10 cellular contexts compared by ENCODE assay signal in the genomic region with DNA sequence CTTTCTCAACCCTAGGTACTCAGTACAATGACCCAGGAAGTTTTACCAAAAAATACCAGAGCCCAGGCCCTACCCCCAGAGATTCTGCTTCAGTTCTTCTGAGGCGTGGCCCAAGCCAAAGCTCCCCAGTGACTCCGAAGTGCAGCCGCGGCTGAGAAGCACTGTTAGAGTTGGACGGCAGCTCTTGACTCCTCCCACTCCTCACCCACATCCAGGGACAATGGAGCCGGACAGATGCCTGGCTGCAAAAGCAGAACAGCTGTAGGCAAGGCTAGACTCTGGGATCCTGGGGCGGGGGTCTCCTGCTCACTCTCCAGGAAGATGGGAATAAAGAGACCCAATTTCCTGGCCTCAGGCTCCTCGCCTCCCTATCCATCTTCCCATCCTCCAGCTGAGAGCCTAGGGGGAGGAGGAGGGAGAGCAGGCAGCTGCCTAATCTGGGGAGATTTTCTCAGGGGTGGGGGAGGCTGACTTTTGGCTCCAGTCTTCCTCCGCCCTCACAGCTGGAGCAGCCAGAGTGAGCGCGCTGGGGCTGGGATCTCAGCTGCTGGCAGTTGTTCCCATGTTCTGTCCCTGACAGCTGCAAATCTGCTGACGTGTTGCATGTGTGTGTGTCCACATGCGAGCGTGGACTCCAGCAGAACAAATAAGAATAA.
DNase-seq lines count a peak whose midpoint lies in the region; ATAC-seq, FAIRE-seq and TF ChIP-seq lines count a peak whose summit lies in the region.
"Had no signal": no experiment of that assay in that cellular context is flagged by ENCODE, and none has a peak within 500 bp of the region (broad histone marks: within the 10 kb centered on the region; RNA-seq: fewer than 3 reads in every experiment).

No MANE protein-coding gene starts in this region.

- peak overlapping the region; percentile 72 for H3K4ac ChIP-seq in mesendoderm (ENCODE audit: low read depth, low read length)

- no peak for TF ChIP-seq EP300 in A549 (IDR thresholded peaks at IDR 0.05)

- H3K27ac Mint-ChIP-seq in T-helper 17 cell, result no peak overlapping the region
- no peak overlapping the region for H3K27ac Mint-ChIP-seq in activated CD8-positive, alpha-beta T cell treated with anti-CD3 and anti-CD28 coated beads for 36 hours

- peaks cover 56% of the 10 kb centered on the region for H3K27me3 Mint-ChIP-seq in T-helper 17 cell
- H3K27me3 Mint-ChIP-seq in activated CD8-positive, alpha-beta T cell treated with anti-CD3 and anti-CD28 coated beads for 36 hours, result peaks cover 2% of the 10 kb centered on the region

- H3K36me3 ChIP-seq in mesendoderm (ENCODE audit: control insufficient read depth, insufficient read depth, low read length), result no peaks in the 10 kb centered on the region
- H3K36me3 ChIP-seq: BLaER1 treated with 17β-estradiol and CSF1 and Interleukin-3, amounts not matched to agents 10 nM and 100 nM had no signal

- no peak overlapping the region for H3K4me3 Mint-ChIP-seq in T-helper 17 cell
- no peak overlapping the region for H3K4me3 Mint-ChIP-seq in activated CD8-positive, alpha-beta T cell treated with anti-CD3 and anti-CD28 coated beads for 36 hours

- 71% methylated on average over 11 of the region's 14 CpGs for WGBS in A549 (ENCODE audit: missing lambda C conversion rate)
- WGBS in mesendoderm (ENCODE audit: extremely low coverage, insufficient coverage, low lambda C conversion rate), result no CpG with 5 or more reads among the region's 14 CpGs

- peak overlapping the region; percentile 54 for H3K56ac ChIP-seq in mesendoderm (ENCODE audit: low read length)

- no peak overlapping the region for H3K23ac ChIP-seq in mesendoderm (ENCODE audit: low read length)

- DNase-seq in A549 (ENCODE audit: low read depth in 1 of 2, low spot score in 1 of 2) (peak in 1 of 2 experiments; percentile 41), NCI-H146 treated with DMSO at 0.1 percent for 48 hours (lab: John Stamatoyannopoulos, UW; ENCODE audit: unreplicated experiment) (peak; percentile 95), ecto neural progenitor cell (ENCODE audit: low spot score) (peak; percentile 90), mesendoderm (peak; percentile 95), T-helper 17 cell (no peak), 8988T (no peak), cerebellar nuclear complex (lab: John Stamatoyannopoulos, UW) (no peak)
- no peak for DNase-seq in activated CD8-positive, alpha-beta T cell treated with anti-CD3 and anti-CD28 coated beads for 36 hours
- DNase-seq: activated CD4-positive, alpha-beta T cell treated with anti-CD3 and anti-CD28 coated beads for 48 hours had no signal

- peak overlapping the region; percentile 75 for H3K18ac ChIP-seq in mesendoderm (ENCODE audit: low read length)

- peak overlapping the region; percentile 53 for H2AK5ac ChIP-seq in mesendoderm (ENCODE audit: low read length)

- H3K4me2 ChIP-seq in A549, result peak overlapping the region; percentile 41; the same call in 2 of the 3 replicates
- peak overlapping the region; percentile 1 for H3K4me2 ChIP-seq in mesendoderm (ENCODE audit: low read length)
- H3K4me2 ChIP-seq: BLaER1 treated with 17β-estradiol and CSF1 and Interleukin-3, amounts not matched to agents 10 nM and 100 nM had no signal

- H2BK5ac ChIP-seq in mesendoderm (ENCODE audit: low read length), result peak overlapping the region; percentile 74

- no peak for TF ChIP-seq CTCF in A549 (IDR thresholded peaks at IDR 0.05)
- TF ChIP-seq CTCF in activated CD8-positive, alpha-beta T cell treated with anti-CD3 and anti-CD28 coated beads for 36 hours (IDR thresholded peaks at IDR 0.05), result no peak

- ATAC-seq in A549 (peak in 1 of 2 experiments; percentile 85; a peak in 3 of 6 replicates), T-helper 17 cell (no peak)
- no peak for ATAC-seq in activated CD8-positive, alpha-beta T cell treated with anti-CD3 and anti-CD28 coated beads for 36 hours

- H3K9me3 Mint-ChIP-seq in activated CD8-positive, alpha-beta T cell treated with anti-CD3 and anti-CD28 coated beads for 36 hours, result no peaks in the 10 kb centered on the region

- H3K27ac ChIP-seq in A549 (peak overlapping the region in 1 of 2 experiments; percentile 48; a peak in 2 of 6 replicates), mesendoderm (ENCODE audit: low read depth, low read length) (peak overlapping the region; percentile 25)
- H3K27ac ChIP-seq: BLaER1 treated with 17β-estradiol and CSF1 and Interleukin-3, amounts not matched to agents 10 nM and 100 nM had no signal

- H3K27me3 ChIP-seq in mesendoderm (ENCODE audit: insufficient read depth, low read length, poor library complexity), result no peaks in the 10 kb centered on the region
- H3K27me3 ChIP-seq: BLaER1 treated with 17β-estradiol and CSF1 and Interleukin-3, amounts not matched to agents 10 nM and 100 nM had no signal

- FAIRE-seq in A549 (lab: Jason Lieb, UNC), result no peak

- H3K4me1 Mint-ChIP-seq in T-helper 17 cell, result peaks cover 3% of the 10 kb centered on the region
- H3K4me1 Mint-ChIP-seq in activated CD8-positive, alpha-beta T cell treated with anti-CD3 and anti-CD28 coated beads for 36 hours (ENCODE audit: low read depth), result no peaks in the 10 kb centered on the region

- no peaks in the 10 kb centered on the region for H3K79me2 ChIP-seq in mesendoderm (ENCODE audit: control insufficient read depth, insufficient read depth, low read length)

- POLR2A ChIA-PET in A549 (lab: Yijun Ruan, JAX), result interaction anchor here (0.8 to 1.1 kb wide), 3 partner anchors 9 to 187 kb away, joined by 3 to 12 read pairs (median 5); no protein-coding TSS in a partner anchor
- POLR2A ChIA-PET in activated CD8-positive, alpha-beta T cell treated with anti-CD3 and anti-CD28 coated beads for 36 hours (lab: Charles Lee), result interaction anchor here (0.7 kb wide), 1 partner anchor 82 kb away, joined by 3 read pairs; no protein-coding TSS in a partner anchor

- no peak overlapping the region for H4K8ac ChIP-seq in mesendoderm (ENCODE audit: low read depth, low read length)

- H2BK120ac ChIP-seq in mesendoderm (ENCODE audit: low read depth, low read length), result peak overlapping the region; percentile 8

- no peak overlapping the region for H4K5ac ChIP-seq in mesendoderm (ENCODE audit: low read length)

- intact Hi-C loops in activated CD8-positive, alpha-beta T cell treated with anti-CD3 and anti-CD28 coated beads for 36 hours (cut with micrococcal nuclease), result loop anchor here (5.0 kb wide), 1 partner anchor 61 kb away; no protein-coding TSS in a partner anchor

- H3K4me1 ChIP-seq in A549 (peaks cover 4% of the 10 kb centered on the region; the same call in 1 of the 3 replicates), mesendoderm (ENCODE audit: control insufficient read depth, low read depth, low read length) (peaks cover 34% of the 10 kb centered on the region)

- H3K9ac ChIP-seq in mesendoderm (ENCODE audit: low read length), result peak overlapping the region; percentile 33
- H3K9ac ChIP-seq: BLaER1 treated with 17β-estradiol and CSF1 and Interleukin-3, amounts not matched to agents 10 nM and 100 nM had no signal

- no peak for TF ChIP-seq RAD21 in A549 (conservative IDR thresholded peaks at IDR 0.05 in 1 of 2, IDR thresholded peaks at IDR 0.05 in 1 of 2)

- H3K9me3 ChIP-seq in A549 (no peaks in the 10 kb centered on the region), T-helper 17 cell (ENCODE audit: control insufficient read depth, low read length, poor library complexity, severe bottlenecking) (no peaks in the 10 kb centered on the region)
- H3K9me3 ChIP-seq: BLaER1 treated with 17β-estradiol and CSF1 and Interleukin-3, amounts not matched to agents 10 nM and 100 nM had no signal

- H2BK15ac ChIP-seq in mesendoderm (replicated peaks; ENCODE audit: low read depth), result no peak overlapping the region

- H3K4me3 ChIP-seq in A549 (no peak overlapping the region), mesendoderm (ENCODE audit: low read length) (no peak overlapping the region)
- H3K4me3 ChIP-seq: BLaER1 treated with 17β-estradiol and CSF1 and Interleukin-3, amounts not matched to agents 10 nM and 100 nM had no signal

- H3K79me1 ChIP-seq in mesendoderm (ENCODE audit: low read length), result no peaks in the 10 kb centered on the region

- CTCF ChIA-PET in A549 (lab: Yijun Ruan, JAX), result interaction anchor here (0.6 to 1.3 kb wide), 2 partner anchors 397 to 499 kb away, joined by 3 read pairs; no protein-coding TSS in a partner anchor
- CTCF ChIA-PET in activated CD8-positive, alpha-beta T cell treated with anti-CD3 and anti-CD28 coated beads for 36 hours (lab: Charles Lee), result no interaction called here

- TF ChIP-seq POLR2A in A549 (IDR thresholded peaks at IDR 0.05; ENCODE audit: low read length), result no peak

- no peaks in the 10 kb centered on the region for H3K36me3 Mint-ChIP-seq in T-helper 17 cell (ENCODE audit: low read depth)
- no peaks in the 10 kb centered on the region for H3K36me3 Mint-ChIP-seq in activated CD8-positive, alpha-beta T cell treated with anti-CD3 and anti-CD28 coated beads for 36 hours (ENCODE audit: low read depth)

TF ChIP-seq in A549, 52 proteins besides CTCF, POLR2A, EP300 and RAD21:
- no peak for TF ChIP-seq NR3C1 (IDR thresholded peaks at IDR 0.05)
- TF ChIP-seq KDM5A (IDR thresholded peaks at IDR 0.05), result no peak
- TF ChIP-seq, protein P1, sequence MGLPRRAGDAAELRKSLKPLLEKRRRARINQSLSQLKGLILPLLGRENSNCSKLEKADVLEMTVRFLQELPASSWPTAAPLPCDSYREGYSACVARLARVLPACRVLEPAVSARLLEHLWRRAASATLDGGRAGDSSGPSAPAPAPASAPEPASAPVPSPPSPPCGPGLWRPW (IDR thresholded peaks at IDR 0.05), result no peak
- TF ChIP-seq CHD2 (IDR thresholded peaks at IDR 0.05; ENCODE audit: low read length, partially characterized antibody), result no peak
- TF ChIP-seq MAX (IDR thresholded peaks at IDR 0.05), result no peak
- TF ChIP-seq RFX5 (IDR thresholded peaks at IDR 0.05), result no peak
- TF ChIP-seq, protein P2, sequence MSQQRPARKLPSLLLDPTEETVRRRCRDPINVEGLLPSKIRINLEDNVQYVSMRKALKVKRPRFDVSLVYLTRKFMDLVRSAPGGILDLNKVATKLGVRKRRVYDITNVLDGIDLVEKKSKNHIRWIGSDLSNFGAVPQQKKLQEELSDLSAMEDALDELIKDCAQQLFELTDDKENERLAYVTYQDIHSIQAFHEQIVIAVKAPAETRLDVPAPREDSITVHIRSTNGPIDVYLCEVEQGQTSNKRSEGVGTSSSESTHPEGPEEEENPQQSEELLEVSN (IDR thresholded peaks at IDR 0.05; ENCODE audit: borderline replicate concordance, low read depth), result no peak
- TF ChIP-seq MAZ (IDR thresholded peaks at IDR 0.05; ENCODE audit: borderline replicate concordance, low read depth, low read length), result no peak
- TF ChIP-seq FOXS1 (CRISPR knock-in tag; IDR thresholded peaks at IDR 0.05), result no peak
- TF ChIP-seq HOXB5 (CRISPR knock-in tag; IDR thresholded peaks at IDR 0.05), result no peak
- TF ChIP-seq SREBF2 (IDR thresholded peaks at IDR 0.05), result no peak
- TF ChIP-seq JUNB (IDR thresholded peaks at IDR 0.05), result no peak

Comparison
In these comparisons a context has a peak if more than half of its experiments do, and no peak if none do; other contexts are left out.
1. DNase-seq: peak in NCI-H146 treated with DMSO at 0.1 percent for 48 hours (single experiment), ecto neural progenitor cell (single experiment) and mesendoderm (single experiment); none in T-helper 17 cell (0 of 3), 8988T (single experiment), cerebellar nuclear complex (0 of 2) and activated CD8-positive, alpha-beta T cell treated with anti-CD3 and anti-CD28 coated beads for 36 hours (single experiment).